In the genomic region with DNA sequence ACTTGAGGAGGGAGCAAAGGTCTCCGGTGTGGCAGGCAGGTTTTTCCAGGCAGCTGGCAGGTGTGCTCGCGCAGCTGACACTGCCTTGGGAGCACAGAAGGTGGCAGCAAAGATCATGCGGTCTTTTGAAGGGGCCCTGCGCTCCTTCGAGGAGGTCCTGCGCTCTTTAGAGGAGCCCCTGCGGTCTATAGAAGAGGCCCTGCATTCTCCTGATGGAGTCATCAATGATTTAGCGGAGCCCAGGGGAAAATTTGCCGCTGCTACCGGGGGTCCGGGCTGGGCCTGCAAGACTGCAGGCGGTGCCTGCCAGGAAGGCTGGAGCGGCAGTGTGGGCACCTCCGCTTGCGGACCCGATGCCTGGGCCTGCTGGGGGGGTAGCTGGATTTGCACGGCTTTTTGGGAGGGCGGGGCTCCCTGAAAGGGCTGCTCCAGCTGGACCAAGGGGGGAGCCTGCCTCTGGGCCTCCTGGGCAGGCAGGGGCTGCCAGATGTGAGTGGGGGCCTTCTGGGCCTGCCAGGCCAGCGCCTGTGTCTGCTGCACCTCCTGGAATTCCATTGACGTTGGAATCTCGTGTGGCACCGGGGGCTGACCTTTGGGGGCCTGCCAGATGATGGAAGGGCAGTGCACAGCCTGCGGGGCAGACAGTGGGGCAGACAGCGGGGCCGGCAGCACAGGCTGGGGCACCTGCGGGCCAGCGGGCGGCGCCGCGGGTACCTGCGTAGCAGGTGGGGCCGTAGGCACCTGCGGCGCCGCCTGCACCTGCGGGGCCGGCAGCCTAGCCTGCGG, we compare ENCODE assay signal across 19 cellular contexts. TPM values are rescaled to one million over a fixed set of nuclear protein-coding genes. Genes with fewer than 3 reads are reported as not detected.
A peak's percentile ranks its signal among the peaks of the same experiment; 100 is the strongest.
DNase-seq lines count a peak whose midpoint lies in the region; ATAC-seq and TF ChIP-seq lines count a peak whose summit lies in the region.
"Had no signal": no experiment of that assay in that cellular context is flagged by ENCODE, and none has a peak within 500 bp of the region (broad histone marks: within the 10 kb centered on the region; RNA-seq: fewer than 3 reads in every experiment).

No MANE protein-coding gene starts in this region.

- peaks cover 30% of the 10 kb centered on the region for H3K27me3 ChIP-seq in RWPE2 (ENCODE audit: insufficient read depth, poor library complexity, severe bottlenecking)
- H3K27me3 ChIP-seq: SJSA1 had no signal

- peak; percentile 21 for TF ChIP-seq CTCF in RWPE2 (IDR thresholded peaks at IDR 0.05; ENCODE audit: poor library complexity, severe bottlenecking)
- no peak for TF ChIP-seq CTCF in mesothelial cell of epicardium (IDR thresholded peaks at IDR 0.05; ENCODE audit: unreplicated experiment)

- no peak overlapping the region for H3K4me3 ChIP-seq in RWPE2 (ENCODE audit: severe bottlenecking)
- H3K4me3 ChIP-seq: gastrocnemius medialis, HAP-1, SJSA1, skin epidermis, uterus had no signal

- H3K4me3 Mint-ChIP-seq in mesothelial cell of epicardium: peak overlapping the region; percentile 56
- H3K4me3 Mint-ChIP-seq: activated CD8-positive, alpha-beta T cell treated with anti-CD3 and anti-CD28 coated beads, Interleukin-2, amount 10 ng/mL, durations not matched to agents 7 days and 5 days had no signal

- H3K27ac Mint-ChIP-seq in mesothelial cell of epicardium: no peak overlapping the region
- H3K27ac Mint-ChIP-seq: activated CD8-positive, alpha-beta T cell treated with anti-CD3 and anti-CD28 coated beads, Interleukin-2, amount 10 ng/mL, durations not matched to agents 7 days and 5 days had no signal

- H3K36me3 Mint-ChIP-seq in mesothelial cell of epicardium: peaks cover 3% of the 10 kb centered on the region

- no peaks in the 10 kb centered on the region for H3K9me3 ChIP-seq in RWPE2 (ENCODE audit: severe bottlenecking)
- H3K9me3 ChIP-seq: BE2C, gastrocnemius medialis, HAP-1, uterus had no signal

- H3K36me3 ChIP-seq in RWPE2 (ENCODE audit: low read depth): no peaks in the 10 kb centered on the region
- H3K36me3 ChIP-seq: BE2C, gastrocnemius medialis, HAP-1, SJSA1, uterus had no signal

- no peak overlapping the region for H3K27ac ChIP-seq in RWPE2 (ENCODE audit: poor library complexity, severe bottlenecking)
- H3K27ac ChIP-seq: gastrocnemius medialis, SJSA1, skin epidermis, uterus had no signal

- DNase-seq in COLO668 (lab: John Stamatoyannopoulos, UW; ENCODE audit: unreplicated experiment) (peak; percentile 32), ELF-1 (ENCODE audit: low read depth, low spot score) (peak; percentile 67), RWPE2 (ENCODE audit: low spot score) (no peak), mesothelial cell of epicardium (ENCODE audit: low spot score in 2 of 2, unreplicated experiment in 2 of 2) (no peak), SIG-M5 treated with dmso at 0.1 percent for 504 hours (lab: John Stamatoyannopoulos, UW; ENCODE audit: unreplicated experiment) (no peak)
- DNase-seq: activated CD8-positive, alpha-beta T cell treated with anti-CD3 and anti-CD28 coated beads, Interleukin-2, amount 10 ng/mL, durations not matched to agents 7 days and 5 days; anterior cingulate cortex; BE2C; DMS79 treated with DMSO at 0.1 percent for 48 hours; gastrocnemius medialis; IMR-90; NCI-H1092; stimulated activated naive CD4-positive, alpha-beta T cell treated with Interleukin-2 at 50 U/mL for 16 hours; uterus had no signal

- no peaks in the 10 kb centered on the region for H3K4me1 ChIP-seq in RWPE2 (ENCODE audit: insufficient read depth, poor library complexity, severe bottlenecking)
- H3K4me1 ChIP-seq: BE2C, gastrocnemius medialis, HAP-1, SJSA1, uterus had no signal

- H3K4me1 Mint-ChIP-seq in mesothelial cell of epicardium: peaks cover 6% of the 10 kb centered on the region

- H3K9me3 Mint-ChIP-seq in mesothelial cell of epicardium: peaks cover 3% of the 10 kb centered on the region

- peaks cover 4% of the 10 kb centered on the region for H3K27me3 Mint-ChIP-seq in mesothelial cell of epicardium (ENCODE audit: low read depth)

- no peak for ATAC-seq in RWPE2 (ENCODE audit: low read depth)
- ATAC-seq in HG03175 (IDR thresholded peaks at IDR 0.05; ENCODE audit: unreplicated experiment): no peak
- no peak for ATAC-seq in HG03159 (IDR thresholded peaks at IDR 0.05; ENCODE audit: unreplicated experiment)
- ATAC-seq: activated CD8-positive, alpha-beta T cell treated with anti-CD3 and anti-CD28 coated beads, Interleukin-2, amount 10 ng/mL, durations not matched to agents 7 days and 5 days; gastrocnemius medialis had no signal

RNA-seq across cellular contexts. Expression of a gene that starts 2.1 kb away (rescaled TPM):
- 10.9 to 11.2 TPM (median 10.9 TPM) in 3 replicates for total RNA-seq in mesothelial cell of epicardium
- total RNA-seq: activated CD8-positive, alpha-beta T cell treated with anti-CD3 and anti-CD28 coated beads, Interleukin-2, amount 10 ng/mL, durations not matched to agents 7 days and 5 days; SJSA1 had no signal

RNA-seq across cellular contexts. Expression of a gene that starts 41.5 kb away (rescaled TPM):
- 84.8 to 89.0 TPM (median 85.8 TPM) in 3 replicates for total RNA-seq in mesothelial cell of epicardium

Comparison
In these comparisons a context has a peak if more than half of its experiments do, and no peak if none do; other contexts are left out.
1. DNase-seq: peak in COLO668 (single experiment) and ELF-1 (single experiment); none in RWPE2 (single experiment), mesothelial cell of epicardium (0 of 2) and SIG-M5 treated with dmso at 0.1 percent for 504 hours (single experiment).